In genomic region chr3:159293493-159293892, GRCh38 we compare ENCODE assay signal across 31 cellular contexts.
"Had no signal": no experiment of that assay in that cellular context is flagged by ENCODE, and none has a peak within 500 bp of the region (broad histone marks: within the 10 kb centered on the region; RNA-seq: fewer than 3 reads in every experiment).

No MANE protein-coding gene starts in this region.

- H3K27ac ChIP-seq: adrenal gland, ascending aorta, body of pancreas, brain microvascular endothelial cell, breast epithelium, cardiac muscle cell had no signal

- H3K4me1 ChIP-seq: adrenal gland, ascending aorta, body of pancreas, breast epithelium had no signal

- H3K4me3 ChIP-seq: adrenal gland, ascending aorta, body of pancreas, breast epithelium, cardiac muscle cell had no signal

- H3K9me3 ChIP-seq: adrenal gland, ascending aorta, body of pancreas, breast epithelium had no signal

- ATAC-seq: activated naive CD4-positive, alpha-beta T cell treated with anti-CD3 and anti-CD28 coated beads, Interleukin-2, amount 50 U/mL, for 72 hours; activated naive CD8-positive, alpha-beta T cell treated with anti-CD3 and anti-CD28 coated beads, Interleukin-2, amount 50 U/mL, for 24 hours; activated T-cell treated with anti-CD3 and anti-CD28 coated beads, Interleukin-2, amount 50 U/mL, for 4 hours; activated T-cell treated with anti-CD3 and anti-CD28 coated beads, Interleukin-2, amount 50 U/mL, for 72 hours; activated T-helper 17 cell treated with anti-CD3 and anti-CD28 coated beads, Interleukin-2, amount 50 U/mL, for 72 hours; body of pancreas had no signal

- DNase-seq: activated effector memory CD4-positive, alpha-beta T cell treated with anti-CD3 and anti-CD28 coated beads, Interleukin-2, amount 50 U/mL, for 16 hours; activated effector memory CD4-positive, alpha-beta T cell treated with Interleukin-2 at 50 U/mL for 16 hours; activated gamma-delta T cell; activated gamma-delta T cell treated with Interleukin-2 at 50 U/mL for 16 hours; activated naive CD4-positive, alpha-beta T cell; activated naive CD4-positive, alpha-beta T cell treated with anti-CD3 and anti-CD28 coated beads for 36 hours; activated naive CD4-positive, alpha-beta T cell treated with anti-CD3 and anti-CD28 coated beads, Interleukin-2, amount 10 ng/mL, durations not matched to agents 7 days and 5 days; activated naive CD4-positive, alpha-beta T cell treated with anti-CD3 and anti-CD28 coated beads, Interleukin-2, amount 50 U/mL, for 16 hours; activated naive CD4-positive, alpha-beta T cell treated with Interleukin-2 at 50 U/mL for 16 hours; activated naive CD8-positive, alpha-beta T cell treated with anti-CD3 and anti-CD28 coated beads for 36 hours; activated naive CD8-positive, alpha-beta T cell treated with anti-CD3 and anti-CD28 coated beads, Interleukin-2, amount 10 ng/mL, durations not matched to agents 7 days and 5 days; activated naive CD8-positive, alpha-beta T cell treated with anti-CD3 and anti-CD28 coated beads, Interleukin-2, amount 50 U/mL, for 24 hours; activated T-cell treated with anti-CD3 and anti-CD28 coated beads, Interleukin-2, amount 50 U/mL, for 24 hours; activated T-cell treated with anti-CD3 and anti-CD28 coated beads, Interleukin-2, amount 50 U/mL, for 4 hours; activated T-cell treated with anti-CD3 and anti-CD28 coated beads, Interleukin-2, amount 50 U/mL, for 48 hours; activated T-cell treated with anti-CD3 and anti-CD28 coated beads, Interleukin-2, amount 50 U/mL, for 72 hours; adrenal gland; amniotic stem cell; amygdala; anterior cingulate cortex; aorta; body of pancreas; brain microvascular endothelial cell; caudate nucleus; central memory CD4-positive, alpha-beta T cell; cerebellar nuclear complex had no signal

- H3K27me3 ChIP-seq: adrenal gland, ascending aorta, body of pancreas, brain microvascular endothelial cell, breast epithelium, cardiac muscle cell had no signal

- H3K36me3 ChIP-seq: adrenal gland, ascending aorta, brain microvascular endothelial cell, breast epithelium, cardiac muscle cell had no signal
